ENCODE assay signal across 21 cellular contexts in the genomic region with DNA sequence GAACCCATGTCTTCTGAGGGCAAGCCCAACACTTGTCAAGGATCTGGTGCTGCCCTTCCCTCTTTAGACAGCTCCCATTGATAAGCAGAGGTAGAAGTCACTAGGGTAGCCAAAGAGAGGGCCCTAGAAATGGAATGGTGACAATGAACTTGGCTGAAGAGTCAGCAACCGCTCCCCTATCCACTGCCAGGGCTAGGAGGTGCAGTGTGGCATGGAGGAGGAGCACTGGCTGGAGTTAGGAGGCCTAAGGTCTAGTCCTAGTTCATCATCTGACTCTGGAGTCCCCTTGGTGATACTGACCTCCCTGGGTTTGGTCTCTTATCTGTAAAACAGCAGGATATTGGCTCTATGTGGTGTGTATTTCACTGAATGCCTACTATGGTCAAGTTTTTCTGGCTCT. TPM values are rescaled to one million over a fixed set of nuclear protein-coding genes. Genes with fewer than 3 reads are reported as not detected.
"Had no signal": no experiment of that assay in that cellular context is flagged by ENCODE, and none has a peak within 500 bp of the region (broad histone marks: within the 10 kb centered on the region; RNA-seq: fewer than 3 reads in every experiment).

No MANE protein-coding gene starts in this region.

- H3K4me3 ChIP-seq: ovary, psoas muscle had no signal

- ATAC-seq: activated CD4-positive, alpha-beta T cell treated with anti-CD3 and anti-CD28 coated beads for 36 hours; activated naive CD4-positive, alpha-beta T cell treated with anti-CD3 and anti-CD28 coated beads, Interleukin-2, amount 50 U/mL, for 72 hours; activated T-helper 17 cell treated with anti-CD3 and anti-CD28 coated beads, Interleukin-2, amount 50 U/mL, for 72 hours; foreskin keratinocyte; psoas muscle; sciatic nerve; stimulated activated memory B cell treated with anti-CD40 and anti-IgM and Interleukin-4, amounts not matched to agents 10 μg/mL and 1 μg/mL and 100 μg/mL, for 72 hours; T-cell had no signal

- DNase-seq: activated B cell treated with CpG ODN at 0.5 μM for 24 hours; activated CD4-positive, alpha-beta T cell treated with anti-CD3 and anti-CD28 coated beads for 36 hours; activated CD4-positive, alpha-beta T cell treated with anti-CD3 and anti-CD28 coated beads, Interleukin-2, amount 50 U/mL, for 4 hours; activated CD8-positive, alpha-beta memory T cell treated with anti-CD3 and anti-CD28 coated beads for 24 hours; activated CD8-positive, alpha-beta memory T cell treated with anti-CD3 and anti-CD28 coated beads, Interleukin-2, amount 50 U/mL, for 4 hours; activated T-cell treated with anti-CD3 and anti-CD28 coated beads, Interleukin-2, amount 50 U/mL, for 24 hours; aorta; effector CD4-positive, alpha-beta T cell; foreskin keratinocyte; hippocampal formation; kidney glomerular epithelial cell; ovary; psoas muscle; small intestine; stimulated activated CD4-positive, alpha-beta T cell treated with anti-CD3 and anti-CD28 coated beads, Interleukin-15, amount 100 ng/mL, for 24 hours; T-cell had no signal

- H3K27me3 ChIP-seq: foreskin keratinocyte, neutrophil, ovary had no signal

- H3K9me3 ChIP-seq: neutrophil, ovary, psoas muscle had no signal

- H3K36me3 ChIP-seq: neutrophil, ovary had no signal

- H3K27ac ChIP-seq: foreskin keratinocyte, neutrophil, ovary, psoas muscle had no signal

RNA-seq across cellular contexts. Expression of a gene that starts 10.3 kb away (rescaled TPM):
- total RNA-seq: activated B cell treated with CpG ODN at 0.5 μM for 24 hours; activated CD4-positive, alpha-beta T cell treated with anti-CD3 and anti-CD28 coated beads for 36 hours; activated naive CD4-positive, alpha-beta T cell treated with anti-CD3 and anti-CD28 coated beads, Interleukin-2, amount 50 U/mL, for 72 hours; activated T-helper 17 cell treated with anti-CD3 and anti-CD28 coated beads, Interleukin-2, amount 50 U/mL, for 72 hours had no signal
